ENCODE assay signal across 8 cellular contexts in the genomic region with DNA sequence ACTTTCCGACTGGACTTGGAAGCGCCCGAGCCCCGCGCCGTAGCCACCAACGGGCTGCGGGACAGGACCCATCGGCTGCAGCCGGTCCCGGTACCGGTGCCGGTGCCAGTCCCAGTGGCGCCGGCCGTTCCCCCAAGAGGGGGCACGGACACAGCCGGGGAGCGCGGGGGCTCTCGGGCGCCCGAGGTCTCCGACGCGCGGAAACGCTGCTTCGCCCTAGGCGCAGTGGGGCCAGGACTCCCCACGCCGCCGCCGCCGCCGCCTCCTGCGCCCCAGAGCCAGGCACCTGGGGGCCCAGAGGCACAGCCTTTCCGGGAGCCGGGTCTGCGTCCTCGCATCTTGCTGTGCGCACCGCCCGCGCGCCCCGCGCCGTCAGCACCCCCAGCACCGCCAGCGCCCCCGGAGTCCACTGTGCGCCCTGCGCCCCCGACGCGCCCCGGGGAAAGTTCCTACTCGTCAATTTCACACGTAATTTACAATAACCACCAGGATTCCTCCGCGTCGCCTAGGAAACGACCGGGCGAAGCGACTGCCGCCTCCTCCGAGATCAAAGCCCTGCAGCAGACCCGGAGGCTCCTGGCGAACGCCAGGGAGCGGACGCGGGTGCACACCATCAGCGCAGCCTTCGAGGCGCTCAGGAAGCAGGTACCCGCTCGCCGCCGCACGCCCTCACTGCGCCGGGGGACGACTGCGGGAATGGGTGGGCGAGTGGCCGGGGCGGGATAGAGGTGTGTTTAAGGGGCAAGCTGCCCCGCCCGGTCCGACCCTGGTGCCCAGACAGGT. TPM values are rescaled to one million over a fixed set of nuclear protein-coding genes. Genes with fewer than 3 reads are reported as not detected.
DNase-seq lines count a peak whose midpoint lies in the region; ATAC-seq and TF ChIP-seq lines count a peak whose summit lies in the region.

No MANE protein-coding gene starts in this region.

- no peaks in the 10 kb centered on the region for H3K9me3 ChIP-seq in heart right ventricle
- H3K9me3 ChIP-seq in psoas muscle: no peaks in the 10 kb centered on the region

- no peak for TF ChIP-seq POLR2A in NB4 (IDR thresholded peaks at IDR 0.05; ENCODE audit: extremely low read depth, insufficient read length)

- DNase-seq in Calu3 (peak; percentile 30), NB4 (ENCODE audit: low read depth) (peak; percentile 39), heart right ventricle (peak; percentile 32 to 45), psoas muscle (peak; percentile 42 to 71), NCI-H2196 treated with DMSO at 0.1 percent for 48 hours (lab: John Stamatoyannopoulos, UW; ENCODE audit: unreplicated experiment) (no peak), RKO (ENCODE audit: low spot score) (no peak)
- peak; percentile 14 for DNase-seq in activated T-cell treated with anti-CD3 and anti-CD28 coated beads, Interleukin-2, amount 50 U/mL, for 4 hours

- BruUV-seq in Calu3 (replicated peaks; lab: Mats Ljungman, UMichigan): no TSS peak

- peak overlapping the region; percentile 77 for H3K4me3 Mint-ChIP-seq in Calu3 (ENCODE audit: low read depth, unreplicated experiment)
- H3K4me3 Mint-ChIP-seq in activated T-cell treated with anti-CD3 and anti-CD28 coated beads, Interleukin-2, amount 50 U/mL, for 4 hours: peak overlapping the region; percentile 76

- peaks cover 15% of the 10 kb centered on the region for H3K4me1 Mint-ChIP-seq in Calu3 (ENCODE audit: low read depth, unreplicated experiment)
- H3K4me1 Mint-ChIP-seq in activated T-cell treated with anti-CD3 and anti-CD28 coated beads, Interleukin-2, amount 50 U/mL, for 4 hours (ENCODE audit: low read depth): peaks cover 15% of the 10 kb centered on the region

- intact Hi-C loops in Calu3 (cut with micrococcal nuclease; ENCODE audit: unreplicated experiment) (no loop called here), heart right ventricle (cut with DNase I) (loop anchor here in 7 of 10 donors (2.0 to 5.0 kb wide), 3 partner anchors 18 to 58 kb away; no protein-coding TSS in a partner anchor), psoas muscle (cut with DNase I) (loop anchor here (2.0 to 5.0 kb wide), 2 partner anchors 16 to 43 kb away; no protein-coding TSS in a partner anchor)

- H3K4me3 ChIP-seq in NB4 (ENCODE audit: low read depth, low read length) (no peak overlapping the region), heart right ventricle (peak overlapping the region; percentile 69 to 95 (median 88)), psoas muscle (peak overlapping the region; percentile 87)

- WGBS in heart right ventricle, 2 donors: 0 to 1% methylated on average over 81 to 93 of the region's 93 CpGs
- 1% methylated on average over 73 to 93 of the region's 93 CpGs for WGBS in psoas muscle, 3 donors

- H3K36me3 Mint-ChIP-seq in Calu3 (ENCODE audit: insufficient read depth, unreplicated experiment): peaks cover 5% of the 10 kb centered on the region
- H3K36me3 Mint-ChIP-seq in activated T-cell treated with anti-CD3 and anti-CD28 coated beads, Interleukin-2, amount 50 U/mL, for 4 hours (ENCODE audit: insufficient read depth): no peaks in the 10 kb centered on the region

- H3K27ac ChIP-seq in heart right ventricle (peak overlapping the region; percentile 79 to 96 (median 91)), psoas muscle (peak overlapping the region; percentile 86)

- peaks cover 72% of the 10 kb centered on the region for H3K27me3 Mint-ChIP-seq in Calu3 (ENCODE audit: unreplicated experiment)
- H3K27me3 Mint-ChIP-seq in activated T-cell treated with anti-CD3 and anti-CD28 coated beads, Interleukin-2, amount 50 U/mL, for 4 hours (ENCODE audit: low read depth): peaks cover 75% of the 10 kb centered on the region

- no peaks in the 10 kb centered on the region for H3K9me3 Mint-ChIP-seq in Calu3 (ENCODE audit: low read depth, unreplicated experiment)
- H3K9me3 Mint-ChIP-seq in activated T-cell treated with anti-CD3 and anti-CD28 coated beads, Interleukin-2, amount 50 U/mL, for 4 hours: no peaks in the 10 kb centered on the region

- peaks cover 0 to 57% (median 0%) of the 10 kb centered on the region in 7 donors for H3K27me3 ChIP-seq in heart right ventricle
- H3K27me3 ChIP-seq in psoas muscle (ENCODE audit: insufficient read depth in 3 of 3, low read length in 2 of 3): no peaks in the 10 kb centered on the region

- H3K4me1 ChIP-seq in heart right ventricle: peaks cover 7 to 94% (median 73%) of the 10 kb centered on the region in 9 donors
- H3K4me1 ChIP-seq in psoas muscle: peaks cover 53% of the 10 kb centered on the region

- CTCF ChIA-PET in Calu3 (lab: Charles Lee): no interaction called here

- no peak overlapping the region for H3K27ac Mint-ChIP-seq in Calu3 (ENCODE audit: unreplicated experiment)

- no peak for TF ChIP-seq CTCF in Calu3 (IDR thresholded peaks at IDR 0.05; ENCODE audit: unreplicated experiment)
- no peak for TF ChIP-seq CTCF in NB4 (IDR thresholded peaks at IDR 0.05; ENCODE audit: low read depth, low read length)
- peak in 5 of 9 donors; percentile 22 to 41 (median 33) for TF ChIP-seq CTCF in heart right ventricle (IDR thresholded peaks at IDR 0.05)
- TF ChIP-seq CTCF in psoas muscle (IDR thresholded peaks at IDR 0.05): peak; percentile 15

- H3K36me3 ChIP-seq in heart right ventricle (peaks cover 0 to 16% (median 0%) of the 10 kb centered on the region in 9 donors), psoas muscle (ENCODE audit: insufficient read depth in 1 of 2, low read depth in 1 of 2) (peaks cover 0 to 16% of the 10 kb centered on the region in 2 donors)

- peak; percentile 41 to 44 for ATAC-seq in activated T-cell treated with anti-CD3 and anti-CD28 coated beads, Interleukin-2, amount 50 U/mL, for 4 hours
- ATAC-seq in heart right ventricle: peak in 7 of 8 donors; percentile 5 to 25 (median 19)
- ATAC-seq in psoas muscle: peak in 3 of 4 donors; percentile 29 to 40 (median 38)
- no peak for ATAC-seq in HG03108 (IDR thresholded peaks at IDR 0.05; ENCODE audit: unreplicated experiment)

RNA-seq across cellular contexts. Expression of a gene that starts 0.7 kb away (rescaled TPM):
- total RNA-seq in Calu3 (2022) (0.19 and 0.47 TPM in 2 replicates), heart right ventricle (10 to 100 TPM in 9 of 10 donors, 1 to 10 TPM in 1; 8.7 to 33.4 (median 15.2) TPM), psoas muscle (10 to 100 TPM; 22.0 to 82.1 (median 57.3) TPM)
- not detected for total RNA-seq in activated T-cell treated with anti-CD3 and anti-CD28 coated beads, Interleukin-2, amount 50 U/mL, for 4 hours
- polyA plus RNA-seq in heart right ventricle (10 to 100 TPM; 35.2 to 45.9 TPM), psoas muscle (10 to 100 TPM; 48.7 to 77.2 (median 59.4) TPM)

Comparison
In these comparisons a context has a peak if more than half of its experiments do, and no peak if none do; other contexts are left out.
1. DNase-seq: peak in Calu3 (single experiment), NB4 (single experiment), activated T-cell treated with anti-CD3 and anti-CD28 coated beads, Interleukin-2, amount 50 U/mL, for 4 hours (single experiment), heart right ventricle (2 of 2) and psoas muscle (2 of 2); none in NCI-H2196 treated with DMSO at 0.1 percent for 48 hours (single experiment) and RKO (single experiment).
2. CTCF ChIP-seq: peak in heart right ventricle (5 of 9) and psoas muscle (single experiment); none in Calu3 (single experiment) and NB4 (single experiment).